ENCODE assay signal across 22 cellular contexts in genomic region chr12:10448236-10448635, GRCh38. TPM values are rescaled to one million over a fixed set of nuclear protein-coding genes. Genes with fewer than 3 reads are reported as not detected.
DNase-seq lines count a peak whose midpoint lies in the region; ATAC-seq, FAIRE-seq and TF ChIP-seq lines count a peak whose summit lies in the region.
"Had no signal": no experiment of that assay in that cellular context is flagged by ENCODE, and none has a peak within 500 bp of the region (broad histone marks: within the 10 kb centered on the region; RNA-seq: fewer than 3 reads in every experiment).

No MANE protein-coding gene starts in this region.

- H3K4me1 Mint-ChIP-seq in CD8-positive, alpha-beta T cell (ENCODE audit: low read depth) = peaks cover 11% of the 10 kb centered on the region
- peaks cover 3 to 6% (median 4%) of the 10 kb centered on the region in 3 donors for H3K4me1 Mint-ChIP-seq in CD8-positive, alpha-beta memory T cell
- H3K4me1 Mint-ChIP-seq in natural killer cell (peaks cover 0 to 23% of the 10 kb centered on the region in 2 donors), HFFc6 (ENCODE audit: low read depth) (no peaks in the 10 kb centered on the region), Calu3 (ENCODE audit: low read depth, unreplicated experiment) (no peaks in the 10 kb centered on the region)

- H3K27me3 ChIP-seq in CD8-positive, alpha-beta T cell (ENCODE audit: insufficient read depth, low read length) = no peaks in the 10 kb centered on the region
- no peaks in the 10 kb centered on the region for H3K27me3 ChIP-seq in CD8-positive, alpha-beta memory T cell (ENCODE audit: insufficient read depth, low read length, poor library complexity, severe bottlenecking)
- H3K27me3 ChIP-seq in bronchial epithelial cell (ENCODE audit: control insufficient read depth, insufficient read depth, low read length) = no peaks in the 10 kb centered on the region
- H3K27me3 ChIP-seq: BLaER1 had no signal

- no peaks in the 10 kb centered on the region for H3K9me3 ChIP-seq in CD8-positive, alpha-beta T cell (ENCODE audit: low read length)
- H3K9me3 ChIP-seq in CD8-positive, alpha-beta memory T cell (ENCODE audit: low read length) = no peaks in the 10 kb centered on the region
- H3K9me3 ChIP-seq: BLaER1 had no signal

- H3K27me3 Mint-ChIP-seq in CD8-positive, alpha-beta T cell (ENCODE audit: low read depth) = no peaks in the 10 kb centered on the region
- no peaks in the 10 kb centered on the region for H3K27me3 Mint-ChIP-seq in CD8-positive, alpha-beta memory T cell
- H3K27me3 Mint-ChIP-seq in natural killer cell (ENCODE audit: low read depth in 2 of 2) (no peaks in the 10 kb centered on the region), HFFc6 (ENCODE audit: insufficient read depth) (peaks cover 1% of the 10 kb centered on the region; the same call in 1 of the 2 replicates), Calu3 (ENCODE audit: unreplicated experiment) (no peaks in the 10 kb centered on the region)
- H3K27me3 Mint-ChIP-seq: CD4-positive, alpha-beta T cell had no signal

- DNase-seq in CD8-positive, alpha-beta T cell = no peak
- no peak for DNase-seq in CD8-positive, alpha-beta memory T cell
- no peak for DNase-seq in bronchial epithelial cell (ENCODE audit: low read depth)
- no peak for DNase-seq in natural killer cell
- DNase-seq in HFFc6 = no peak
- no peak for DNase-seq in 8988T
- no peak for DNase-seq in Calu3
- DNase-seq: ACHN; CD4-positive, alpha-beta T cell; DMS153; Kasumi-1; NCI-H1417; NCI-H1694 treated with DMSO at 0.1 percent for 48 hours; NCI-H446; NCI-H526; PC-9; RPMI8226; SHP77 had no signal

- H3K4me3 ChIP-seq in CD8-positive, alpha-beta T cell (ENCODE audit: low read depth, low read length) = no peak overlapping the region
- no peak overlapping the region for H3K4me3 ChIP-seq in CD8-positive, alpha-beta memory T cell (ENCODE audit: low read length)
- no peak overlapping the region for H3K4me3 ChIP-seq in bronchial epithelial cell (ENCODE audit: low read depth, low read length)
- H3K4me3 ChIP-seq: BLaER1, PC-9, SK-N-MC had no signal

- no peaks in the 10 kb centered on the region for H3K36me3 Mint-ChIP-seq in CD8-positive, alpha-beta T cell
- peaks cover 0 to 11% (median 2%) of the 10 kb centered on the region in 3 donors for H3K36me3 Mint-ChIP-seq in CD8-positive, alpha-beta memory T cell
- H3K36me3 Mint-ChIP-seq in natural killer cell (no peaks in the 10 kb centered on the region), HFFc6 (ENCODE audit: low read depth) (no peaks in the 10 kb centered on the region), Calu3 (ENCODE audit: insufficient read depth, unreplicated experiment) (no peaks in the 10 kb centered on the region)

- FAIRE-seq in bronchial epithelial cell (lab: Jason Lieb, UNC) = peak; percentile 23

- no peak for TF ChIP-seq CTCF in CD8-positive, alpha-beta T cell (IDR thresholded peaks at IDR 0.05)
- TF ChIP-seq CTCF in bronchial epithelial cell (IDR thresholded peaks at IDR 0.05; ENCODE audit: insufficient read depth, low read length, severe bottlenecking) = no peak
- TF ChIP-seq CTCF in natural killer cell (IDR thresholded peaks at IDR 0.05) = no peak
- TF ChIP-seq CTCF in HFFc6 (IDR thresholded peaks at IDR 0.05) = no peak
- TF ChIP-seq CTCF in Calu3 (IDR thresholded peaks at IDR 0.05; ENCODE audit: unreplicated experiment) = no peak

- no peak overlapping the region for H3K27ac Mint-ChIP-seq in CD8-positive, alpha-beta T cell
- H3K27ac Mint-ChIP-seq in CD8-positive, alpha-beta memory T cell = peak overlapping the region in 4 of 8 donors; percentile 13 to 75 (median 36)
- peak overlapping the region in 1 of 2 donors; percentile 86 for H3K27ac Mint-ChIP-seq in natural killer cell
- no peak overlapping the region for H3K27ac Mint-ChIP-seq in HFFc6
- no peak overlapping the region for H3K27ac Mint-ChIP-seq in Calu3 (ENCODE audit: unreplicated experiment)
- H3K27ac Mint-ChIP-seq: CD4-positive, alpha-beta T cell had no signal

- no peak overlapping the region for H3K27ac ChIP-seq in CD8-positive, alpha-beta T cell (ENCODE audit: low read depth, low read length)
- no peak overlapping the region for H3K27ac ChIP-seq in CD8-positive, alpha-beta memory T cell (ENCODE audit: low read depth, low read length)
- H3K27ac ChIP-seq: BLaER1, PC-9, SK-N-MC had no signal

- intact Hi-C loops in CD8-positive, alpha-beta T cell (cut with DNase I, micrococcal nuclease) = no loop called here
- intact Hi-C loops in natural killer cell (cut with micrococcal nuclease) = no loop called here
- intact Hi-C loops in Calu3 (cut with micrococcal nuclease; ENCODE audit: unreplicated experiment) = no loop called here

- no peak for ATAC-seq in CD8-positive, alpha-beta T cell
- ATAC-seq in natural killer cell = peak in 1 of 3 donors; percentile 13

- POLR2A ChIA-PET in CD8-positive, alpha-beta T cell (lab: Charles Lee) = no interaction called here
- POLR2A ChIA-PET in CD8-positive, alpha-beta memory T cell (lab: Charles Lee) = no interaction called here

- H3K4me1 ChIP-seq in CD8-positive, alpha-beta T cell (ENCODE audit: insufficient read depth, low read length) = no peaks in the 10 kb centered on the region
- no peaks in the 10 kb centered on the region for H3K4me1 ChIP-seq in CD8-positive, alpha-beta memory T cell (ENCODE audit: insufficient read depth, low read length)
- H3K4me1 ChIP-seq: BLaER1 had no signal

- H3K9me3 Mint-ChIP-seq in CD8-positive, alpha-beta T cell = no peaks in the 10 kb centered on the region
- peaks cover 0 to 4% (median 0%) of the 10 kb centered on the region in 5 donors for H3K9me3 Mint-ChIP-seq in CD8-positive, alpha-beta memory T cell
- H3K9me3 Mint-ChIP-seq in natural killer cell (no peaks in the 10 kb centered on the region), HFFc6 (no peaks in the 10 kb centered on the region), Calu3 (ENCODE audit: low read depth, unreplicated experiment) (no peaks in the 10 kb centered on the region)
- H3K9me3 Mint-ChIP-seq: CD4-positive, alpha-beta T cell had no signal

- no TSS peak for BruUV-seq in Calu3 (replicated peaks; lab: Mats Ljungman, UMichigan)

- H3K4me3 Mint-ChIP-seq in CD8-positive, alpha-beta T cell = peak overlapping the region; percentile 45
- H3K4me3 Mint-ChIP-seq in CD8-positive, alpha-beta memory T cell = peak overlapping the region in 6 of 7 donors; percentile 6 to 80 (median 54)
- H3K4me3 Mint-ChIP-seq in natural killer cell = peak overlapping the region; percentile 30
- no peak overlapping the region for H3K4me3 Mint-ChIP-seq in HFFc6
- H3K4me3 Mint-ChIP-seq in Calu3 (ENCODE audit: low read depth, unreplicated experiment) = no peak overlapping the region
- H3K4me3 Mint-ChIP-seq: CD4-positive, alpha-beta T cell had no signal

- no peaks in the 10 kb centered on the region for H3K36me3 ChIP-seq in CD8-positive, alpha-beta T cell (ENCODE audit: insufficient read depth, low read length)
- no peaks in the 10 kb centered on the region for H3K36me3 ChIP-seq in CD8-positive, alpha-beta memory T cell (ENCODE audit: insufficient read depth, low read length)
- no peaks in the 10 kb centered on the region for H3K36me3 ChIP-seq in bronchial epithelial cell (ENCODE audit: control insufficient read depth, insufficient read depth, low read length)
- H3K36me3 ChIP-seq: BLaER1 had no signal

- CTCF ChIA-PET in CD8-positive, alpha-beta T cell (lab: Charles Lee) = no interaction called here
- CTCF ChIA-PET in CD8-positive, alpha-beta memory T cell (lab: Charles Lee) = interaction anchor here (1.0 kb wide), 1 partner anchor 123 kb away, joined by 3 read pairs; no protein-coding TSS in a partner anchor
- CTCF ChIA-PET in Calu3 (lab: Charles Lee) = no interaction called here

RNA-seq across cellular contexts. Expression of gene KLRC1, which starts 4.9 kb away (rescaled TPM):
- total RNA-seq in CD8-positive, alpha-beta T cell = 1 to 10 TPM; 3.4 to 4.0 TPM
- 10 to 100 TPM; 12.9 to 13.7 TPM for total RNA-seq in CD8-positive, alpha-beta memory T cell
- 65.1 TPM for polyA plus RNA-seq in CD8-positive, alpha-beta memory T cell
- total RNA-seq in bronchial epithelial cell = not detected in 2 replicates
- total RNA-seq in natural killer cell = 100 to 1,000 TPM in 1 of 3 donors, 10 to 100 TPM in 2; 30.0 to 180 (median 83.1) TPM
- total RNA-seq in HFFc6 (2021; fragmentation: NEBNext Ultra II Directional; extraction: Animal tissue kit (Norgen Biotek cat#: 25700)) = not detected
- total RNA-seq in Calu3 (2022) = not detected in 2 replicates
- total RNA-seq: CD4-positive, alpha-beta T cell; H4; MCF 10A; PC-9 had no signal

RNA-seq across cellular contexts. Expression of gene KLRC2, which starts 12.4 kb away (rescaled TPM):
- total RNA-seq in CD8-positive, alpha-beta T cell = 1 to 10 TPM; 2.8 to 3.6 TPM
- total RNA-seq in CD8-positive, alpha-beta memory T cell = 1 to 10 TPM; 4.9 to 5.7 TPM
- 13.3 TPM for polyA plus RNA-seq in CD8-positive, alpha-beta memory T cell
- total RNA-seq in bronchial epithelial cell (not detected in 2 replicates), natural killer cell (10 to 100 TPM in 2 of 3 donors, 1 to 10 TPM in 1; 3.0 to 57.5 (median 11.4) TPM), Calu3 (2022) (not detected in 2 replicates)
- total RNA-seq in HFFc6 (2021; fragmentation: NEBNext Ultra II Directional; extraction: Animal tissue kit (Norgen Biotek cat#: 25700)) = not detected
- total RNA-seq: PC-9 had no signal

RNA-seq across cellular contexts. Expression of gene KLRC3, which starts 27.8 kb away (rescaled TPM):
- total RNA-seq in CD8-positive, alpha-beta T cell = 1 to 10 TPM; 5.2 to 6.2 TPM
- 1 to 10 TPM; 3.0 to 3.2 TPM for total RNA-seq in CD8-positive, alpha-beta memory T cell
- 7.1 TPM for polyA plus RNA-seq in CD8-positive, alpha-beta memory T cell
- not detected in 2 replicates for total RNA-seq in bronchial epithelial cell
- total RNA-seq in natural killer cell = 10 to 100 TPM; 10.7 to 69.1 (median 49.8) TPM
- total RNA-seq in HFFc6 (2021; fragmentation: NEBNext Ultra II Directional; extraction: Animal tissue kit (Norgen Biotek cat#: 25700)) = not detected
- not detected in 2 replicates for total RNA-seq in Calu3 (2022)
- total RNA-seq: CD4-positive, alpha-beta T cell; PC-9 had no signal

RNA-seq across cellular contexts. Expression of gene KLRC4, which starts 38.7 kb away (rescaled TPM):
- total RNA-seq in CD8-positive, alpha-beta T cell = 10 to 100 TPM; 14.3 to 16.0 TPM
- total RNA-seq in CD8-positive, alpha-beta memory T cell = 10 to 100 TPM; 10.7 to 16.2 TPM
- 3.4 TPM for polyA plus RNA-seq in CD8-positive, alpha-beta memory T cell
- total RNA-seq in bronchial epithelial cell (not detected in 2 replicates), natural killer cell (10 to 100 TPM; 15.9 to 54.7 (median 51.4) TPM), Calu3 (2022) (not detected in 2 replicates)
- total RNA-seq in HFFc6 (2021; fragmentation: NEBNext Ultra II Directional; extraction: Animal tissue kit (Norgen Biotek cat#: 25700)) = not detected
- total RNA-seq: CD4-positive, alpha-beta T cell; H4; PC-9 had no signal

RNA-seq across cellular contexts. Expression of gene EIF2S3B, which starts 57.5 kb away (rescaled TPM):
- 1 to 10 TPM; 1.1 to 1.4 TPM for total RNA-seq in CD8-positive, alpha-beta T cell
- total RNA-seq in CD8-positive, alpha-beta memory T cell = 1 to 10 TPM; 1.7 to 2.2 TPM
- polyA plus RNA-seq in CD8-positive, alpha-beta memory T cell = 0.58 TPM
- total RNA-seq in bronchial epithelial cell (0.77 and 0.79 TPM in 2 replicates), natural killer cell (under 1 TPM in 1 of 3 donors, not detected in 2; 0.88 TPM), Calu3 (2022) (4.8 and 5.7 TPM in 2 replicates)
- under 1 TPM; 0.43 to 0.81 (median 0.54) TPM for total RNA-seq in HFFc6 (2021; fragmentation: NEBNext Ultra II Directional; extraction: Animal tissue kit (Norgen Biotek cat#: 25700))

Comparison
In these comparisons a context has a peak if more than half of its experiments do, and no peak if none do; other contexts are left out.
1. H3K4me3 Mint-ChIP-seq: peak in CD8-positive, alpha-beta T cell (single experiment), CD8-positive, alpha-beta memory T cell (6 of 7) and natural killer cell (single experiment); none in HFFc6 (single experiment) and Calu3 (single experiment).